ENCODE assay signal across 8 cellular contexts in genomic region chr1:25906644-25907300, GRCh38. TPM values are rescaled to one million over a fixed set of nuclear protein-coding genes. Genes with fewer than 3 reads are reported as not detected.
DNase-seq lines count a peak whose midpoint lies in the region; ATAC-seq, FAIRE-seq and TF ChIP-seq lines count a peak whose summit lies in the region.

No MANE protein-coding gene starts in this region.

- peak; percentile 35 for DNase-seq in activated CD8-positive, alpha-beta memory T cell treated with anti-CD3 and anti-CD28 coated beads, Interleukin-2, amount 50 U/mL, for 4 hours
- no peak for DNase-seq in activated CD8-positive, alpha-beta memory T cell treated with anti-CD3 and anti-CD28 coated beads for 24 hours
- peak; percentile 36 for DNase-seq in SHP77 treated with DMSO at 0.1 percent for 48 hours (lab: John Stamatoyannopoulos, UW)
- DNase-seq in central memory CD4-positive, alpha-beta T cell: peak; percentile 39
- no peak for DNase-seq in right lobe of liver
- peak; percentile 4 for DNase-seq in stimulated activated naive B cell treated with anti-CD40 and anti-IgM and Interleukin-4, amounts not matched to agents 10 μg/mL and 1 μg/mL and 100 μg/mL, for 72 hours
- DNase-seq in RCC 7860 (ENCODE audit: low spot score): no peak

- H3K36me3 ChIP-seq in right lobe of liver: no peaks in the 10 kb centered on the region

- H3K9me3 Mint-ChIP-seq in stimulated activated naive B cell treated with anti-CD40 and anti-IgM and Interleukin-4, amounts not matched to agents 10 μg/mL and 1 μg/mL and 100 μg/mL, for 72 hours: peaks cover 0 to 3% of the 10 kb centered on the region in 2 donors

- no peak for FAIRE-seq in RCC 7860 (lab: Jason Lieb, UNC)

- 16% methylated on average over 16 of the region's 34 CpGs for WGBS in right lobe of liver (ENCODE audit: insufficient coverage, low coverage, low lambda C conversion rate, missing lambda C conversion rate)

- peaks cover 2 to 23% of the 10 kb centered on the region in 2 donors for H3K4me1 Mint-ChIP-seq in stimulated activated naive B cell treated with anti-CD40 and anti-IgM and Interleukin-4, amounts not matched to agents 10 μg/mL and 1 μg/mL and 100 μg/mL, for 72 hours

- ATAC-seq in right lobe of liver (peak in 3 of 4 donors; percentile 2 to 4 (median 3)), GM18519 (IDR thresholded peaks at IDR 0.05; ENCODE audit: low FRiP score, unreplicated experiment) (no peak)
- ATAC-seq in stimulated activated naive B cell treated with anti-CD40 and anti-IgM and Interleukin-4, amounts not matched to agents 10 μg/mL and 1 μg/mL and 100 μg/mL, for 72 hours (replicated peaks): no peak

- peak overlapping the region; percentile 90 to 94 for H3K4me3 Mint-ChIP-seq in stimulated activated naive B cell treated with anti-CD40 and anti-IgM and Interleukin-4, amounts not matched to agents 10 μg/mL and 1 μg/mL and 100 μg/mL, for 72 hours

- no peaks in the 10 kb centered on the region for H3K9me3 ChIP-seq in right lobe of liver

- peak overlapping the region; percentile 54 to 66 (median 54) for H3K4me3 ChIP-seq in right lobe of liver

- intact Hi-C loops in right lobe of liver (cut with DNase I): no loop called here

- H3K27ac Mint-ChIP-seq in stimulated activated naive B cell treated with anti-CD40 and anti-IgM and Interleukin-4, amounts not matched to agents 10 μg/mL and 1 μg/mL and 100 μg/mL, for 72 hours: peak overlapping the region; percentile 68

- peaks cover 3% of the 10 kb centered on the region in 2 donors for H3K36me3 Mint-ChIP-seq in stimulated activated naive B cell treated with anti-CD40 and anti-IgM and Interleukin-4, amounts not matched to agents 10 μg/mL and 1 μg/mL and 100 μg/mL, for 72 hours

- no peaks in the 10 kb centered on the region for H3K27me3 Mint-ChIP-seq in stimulated activated naive B cell treated with anti-CD40 and anti-IgM and Interleukin-4, amounts not matched to agents 10 μg/mL and 1 μg/mL and 100 μg/mL, for 72 hours

- H3K4me1 ChIP-seq in right lobe of liver: peaks cover 0 to 14% (median 0%) of the 10 kb centered on the region in 4 donors

- TF ChIP-seq POLR2A in right lobe of liver (IDR thresholded peaks at IDR 0.05): no peak

- no peaks in the 10 kb centered on the region for H3K27me3 ChIP-seq in right lobe of liver

- no peak for TF ChIP-seq CTCF in right lobe of liver (IDR thresholded peaks at IDR 0.05)

- no peak overlapping the region for H3K27ac ChIP-seq in right lobe of liver

RNA-seq across cellular contexts. Expression of gene STMN1, which starts 0.6 kb away (rescaled TPM):
- 10 to 100 TPM in 1 of 6 experiments, 1 to 10 TPM in 5; 2.1 to 11.7 (median 6.8) TPM for total RNA-seq in right lobe of liver

RNA-seq across cellular contexts. Expression of gene PAQR7, which starts 31.3 kb away (rescaled TPM):
- 1 to 10 TPM in 5 of 6 experiments, under 1 TPM in 1; 0.74 to 4.8 (median 2.4) TPM for total RNA-seq in right lobe of liver

RNA-seq across cellular contexts. Expression of gene AUNIP, which starts 47.5 kb away (rescaled TPM):
- total RNA-seq in right lobe of liver: under 1 TPM in 2 of 6 experiments, not detected in 4; 0.43 to 0.56 TPM

Comparison
In these comparisons a context has a peak if more than half of its experiments do, and no peak if none do; other contexts are left out.
1. DNase-seq: peak in activated CD8-positive, alpha-beta memory T cell treated with anti-CD3 and anti-CD28 coated beads, Interleukin-2, amount 50 U/mL, for 4 hours (single experiment), SHP77 treated with DMSO at 0.1 percent for 48 hours (single experiment), central memory CD4-positive, alpha-beta T cell (single experiment) and stimulated activated naive B cell treated with anti-CD40 and anti-IgM and Interleukin-4, amounts not matched to agents 10 μg/mL and 1 μg/mL and 100 μg/mL, for 72 hours (single experiment); none in activated CD8-positive, alpha-beta memory T cell treated with anti-CD3 and anti-CD28 coated beads for 24 hours (single experiment), right lobe of liver (0 of 3) and RCC 7860 (single experiment).
2. ATAC-seq: peak in right lobe of liver (3 of 4); none in stimulated activated naive B cell treated with anti-CD40 and anti-IgM and Interleukin-4, amounts not matched to agents 10 μg/mL and 1 μg/mL and 100 μg/mL, for 72 hours (0 of 2) and GM18519 (single experiment).